ENCODE assay signal across 25 cellular contexts in genomic region chr1:61647142-61647541, GRCh38.
DNase-seq lines count a peak whose midpoint lies in the region; ATAC-seq, FAIRE-seq and TF ChIP-seq lines count a peak whose summit lies in the region.
"Had no signal": no experiment of that assay in that cellular context is flagged by ENCODE, and none has a peak within 500 bp of the region (broad histone marks: within the 10 kb centered on the region; RNA-seq: fewer than 3 reads in every experiment).

No MANE protein-coding gene starts in this region.

- no peaks in the 10 kb centered on the region for H3K79me2 ChIP-seq in PC-9 (ENCODE audit: low read depth)

- no peak overlapping the region for H3K4me3 Mint-ChIP-seq in progenitor cell of endocrine pancreas (ENCODE audit: low read depth)
- H3K4me3 Mint-ChIP-seq: B cell; CD4-positive, CD25-positive, alpha-beta regulatory T cell; CD8-positive, alpha-beta T cell; HFFc6 had no signal

- peaks cover 10% of the 10 kb centered on the region for H3K4me1 Mint-ChIP-seq in progenitor cell of endocrine pancreas (ENCODE audit: low read depth)
- H3K4me1 Mint-ChIP-seq: B cell; CD4-positive, CD25-positive, alpha-beta regulatory T cell had no signal

- peak overlapping the region; percentile 65 for H3K27ac Mint-ChIP-seq in progenitor cell of endocrine pancreas
- H3K27ac Mint-ChIP-seq: B cell; CD4-positive, CD25-positive, alpha-beta regulatory T cell; CD8-positive, alpha-beta T cell; HFFc6 had no signal

- CTCF ChIA-PET in PC-9 (lab: Charles Lee) = no interaction called here

- peaks cover 12% of the 10 kb centered on the region for H3F3A ChIP-seq in PC-9 (ENCODE audit: insufficient read depth, low read depth)

- H3K9me3 Mint-ChIP-seq in progenitor cell of endocrine pancreas (ENCODE audit: low read depth) = no peaks in the 10 kb centered on the region
- H3K9me3 Mint-ChIP-seq: CD4-positive, CD25-positive, alpha-beta regulatory T cell; CD8-positive, alpha-beta T cell; HFFc6 had no signal

- no peaks in the 10 kb centered on the region for H3K27me3 Mint-ChIP-seq in progenitor cell of endocrine pancreas

- intact Hi-C loops in left colon (cut with DNase I, micrococcal nuclease) = no loop called here
- intact Hi-C loops in PC-9 (cut with micrococcal nuclease; ENCODE audit: unreplicated experiment) = loop anchor here (10.0 kb wide), 1 partner anchor 152 kb away; no protein-coding TSS in a partner anchor

- H3K27ac ChIP-seq in PC-9 = no peak overlapping the region
- H3K27ac ChIP-seq: 22Rv1, BLaER1, C4-2B had no signal

- H3K27me3 ChIP-seq in PC-9 (ENCODE audit: insufficient read depth, low read depth) = no peaks in the 10 kb centered on the region
- H3K27me3 ChIP-seq: BLaER1 had no signal

- no peak for TF ChIP-seq CTCF in progenitor cell of endocrine pancreas (IDR thresholded peaks at IDR 0.05; ENCODE audit: unreplicated experiment)
- TF ChIP-seq CTCF in PC-9 (conservative IDR thresholded peaks at IDR 0.05) = no peak

- H3K4me2 ChIP-seq in PC-9 = no peak overlapping the region
- H3K4me2 ChIP-seq: BLaER1 had no signal

- peak; percentile 61 for DNase-seq in DMS53 (lab: John Stamatoyannopoulos, UW)
- no peak for DNase-seq in DMS53 treated with DMSO at 0.1 percent for 48 hours (lab: John Stamatoyannopoulos, UW; ENCODE audit: unreplicated experiment)
- peak in 1 of 2 donors; percentile 30 for DNase-seq in left colon
- DNase-seq in progenitor cell of endocrine pancreas (ENCODE audit: low spot score, unreplicated experiment) = no peak
- no peak for DNase-seq in PC-9
- DNase-seq in NCI-H1105 (lab: John Stamatoyannopoulos, UW) = no peak
- DNase-seq: Caco-2; CD4-positive, CD25-positive, alpha-beta regulatory T cell; CD8-positive, alpha-beta T cell; DMS153; DMS79 treated with DMSO at 0.1 percent for 48 hours; GF-D8; GOT3; HFFc6 had no signal

- POLR2A ChIA-PET in PC-9 (lab: Charles Lee; ENCODE audit: unreplicated experiment) = no interaction called here

- H3K9me2 ChIP-seq in PC-9 (ENCODE audit: insufficient read depth) = no peaks in the 10 kb centered on the region

- no peaks in the 10 kb centered on the region for H4K20me1 ChIP-seq in PC-9 (ENCODE audit: insufficient read depth)
- H4K20me1 ChIP-seq: BLaER1 had no signal

- BruUV-seq in PC-9 (replicated peaks; lab: Mats Ljungman, UMichigan) = no TSS peak

- H3K9me3 ChIP-seq in PC-9 (ENCODE audit: insufficient read depth, low read depth) = no peaks in the 10 kb centered on the region
- H3K9me3 ChIP-seq: BLaER1, Caco-2, HAP-1 had no signal

- peaks cover 35% of the 10 kb centered on the region for H3K4me1 ChIP-seq in PC-9 (replicated peaks; ENCODE audit: insufficient read depth)
- H3K4me1 ChIP-seq: BLaER1 had no signal

- peak; percentile 58 for FAIRE-seq in colon (lab: Jason Lieb, UNC)
- FAIRE-seq: A204.1, GM12891, GM18507, H54 had no signal

- no peak overlapping the region for H2AFZ ChIP-seq in PC-9

- ATAC-seq in left colon (peak; percentile 98), HG02623 (IDR thresholded peaks at IDR 0.05; ENCODE audit: unreplicated experiment) (no peak)
- ATAC-seq: CD8-positive, alpha-beta T cell had no signal

- no peak overlapping the region for H3K4me3 ChIP-seq in PC-9
- H3K4me3 ChIP-seq: BLaER1, HAP-1 had no signal

- H3K36me3 ChIP-seq in PC-9 (ENCODE audit: low read depth) = no peaks in the 10 kb centered on the region
- H3K36me3 ChIP-seq: BLaER1, HAP-1 had no signal

- H3K36me3 Mint-ChIP-seq in progenitor cell of endocrine pancreas (ENCODE audit: insufficient read depth) = no peaks in the 10 kb centered on the region
- H3K36me3 Mint-ChIP-seq: CD4-positive, CD25-positive, alpha-beta regulatory T cell; CD8-positive, alpha-beta T cell had no signal
